ENCODE assay signal across 8 cellular contexts in the genomic region with DNA sequence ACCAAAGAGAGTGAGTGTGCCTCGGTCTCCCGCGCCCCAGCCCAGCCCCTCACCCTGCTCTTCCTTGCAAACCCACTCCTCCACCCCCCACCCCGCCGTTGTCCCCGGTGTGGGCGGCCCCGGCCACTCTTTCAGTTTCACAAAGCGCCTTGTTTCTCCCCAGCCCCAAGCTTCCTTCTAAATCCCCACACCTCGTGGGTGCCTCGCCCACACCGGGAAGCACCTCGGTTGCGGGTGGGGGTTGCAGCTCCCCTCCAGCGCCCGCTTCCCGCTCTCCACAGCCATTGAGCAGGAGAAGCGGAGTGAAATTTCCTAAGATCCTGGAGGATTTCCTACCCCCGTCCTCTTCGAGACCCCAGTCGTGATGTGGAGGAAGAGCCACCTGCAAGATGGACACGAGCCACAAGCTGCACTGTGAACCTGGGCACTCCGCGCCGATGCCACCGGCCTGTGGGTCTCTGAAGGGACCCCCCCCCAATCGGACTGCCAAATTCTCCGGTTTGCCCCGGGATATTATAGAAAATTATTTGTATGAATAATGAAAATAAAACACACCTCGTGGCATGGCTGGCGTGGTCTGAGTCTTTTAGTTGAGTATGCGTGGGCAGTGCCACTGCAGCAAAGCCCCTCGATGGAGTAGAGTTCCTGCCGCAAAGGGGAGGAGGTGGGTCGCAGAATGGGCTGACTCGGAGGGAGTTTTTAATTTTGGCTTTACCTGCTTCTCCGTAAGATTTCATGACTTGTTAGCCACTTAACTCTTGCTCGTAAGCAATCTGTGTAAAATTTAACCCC. TPM values are rescaled to one million over a fixed set of nuclear protein-coding genes. Genes with fewer than 3 reads are reported as not detected.
A peak's percentile ranks its signal among the peaks of the same experiment; 100 is the strongest.
DNase-seq lines count a peak whose midpoint lies in the region; ATAC-seq and TF ChIP-seq lines count a peak whose summit lies in the region.

No MANE protein-coding gene starts in this region.

- intact Hi-C loops in left lung (cut with DNase I) = no loop called here

- DNase-seq in NCI-H82 (lab: John Stamatoyannopoulos, UW) (peak; percentile 53), NCI-H82 treated with DMSO at 0.1 percent for 48 hours (lab: John Stamatoyannopoulos, UW; ENCODE audit: unreplicated experiment) (no peak), left lung (peak; percentile 76 to 90), NCI-H2029 (lab: John Stamatoyannopoulos, UW) (no peak)
- DNase-seq in central memory CD8-positive, alpha-beta T cell (ENCODE audit: low spot score in 2 of 2) = no peak
- DNase-seq in stimulated activated effector memory CD8-positive, alpha-beta T cell treated with anti-CD3 and anti-CD28 coated beads, Interleukin-12 subunit alpha, Interleukin-12 subunit beta, amount 100 ng/mL, for 72 hours (ENCODE audit: low spot score in 2 of 2) = peak in 1 of 2 donors; percentile 81

- no peaks in the 10 kb centered on the region for H3K27me3 Mint-ChIP-seq in T-helper 1 cell treated with Interleukin-12 subunit alpha and Interleukin-12 subunit beta and Interleukin-4 antibody, amounts not matched to agents 30 μg/mL and 1 μg/mL, for 36 hours (ENCODE audit: low read depth)
- no peaks in the 10 kb centered on the region for H3K27me3 Mint-ChIP-seq in central memory CD8-positive, alpha-beta T cell

- peaks cover 0 to 32% of the 10 kb centered on the region in 2 donors for H3K4me1 ChIP-seq in left lung

- H3K36me3 ChIP-seq in left lung = no peaks in the 10 kb centered on the region

- H3K9me3 Mint-ChIP-seq in T-helper 1 cell treated with Interleukin-12 subunit alpha and Interleukin-12 subunit beta and Interleukin-4 antibody, amounts not matched to agents 30 μg/mL and 1 μg/mL, for 36 hours = peaks cover 18% of the 10 kb centered on the region
- H3K9me3 Mint-ChIP-seq in central memory CD8-positive, alpha-beta T cell = peaks cover 13% of the 10 kb centered on the region
- peaks cover 9% of the 10 kb centered on the region for H3K9me3 Mint-ChIP-seq in stimulated activated effector memory CD8-positive, alpha-beta T cell treated with anti-CD3 and anti-CD28 coated beads, Interleukin-12 subunit alpha, Interleukin-12 subunit beta, amount 100 ng/mL, for 72 hours

- H3K27ac ChIP-seq in left lung = peak overlapping the region; percentile 97 to 98

- no peaks in the 10 kb centered on the region for H3K9me3 ChIP-seq in left lung

- peak overlapping the region; percentile 96 for H3K4me3 Mint-ChIP-seq in T-helper 1 cell treated with Interleukin-12 subunit alpha and Interleukin-12 subunit beta and Interleukin-4 antibody, amounts not matched to agents 30 μg/mL and 1 μg/mL, for 36 hours
- H3K4me3 Mint-ChIP-seq in central memory CD8-positive, alpha-beta T cell = peak overlapping the region; percentile 89
- H3K4me3 Mint-ChIP-seq in stimulated activated effector memory CD8-positive, alpha-beta T cell treated with anti-CD3 and anti-CD28 coated beads, Interleukin-12 subunit alpha, Interleukin-12 subunit beta, amount 100 ng/mL, for 72 hours = peak overlapping the region; percentile 94

- peak overlapping the region; percentile 62 to 99 for H3K4me3 ChIP-seq in left lung

- ATAC-seq in HG03039 (IDR thresholded peaks at IDR 0.05; ENCODE audit: unreplicated experiment) (peak; percentile 23), left lung (peak; percentile 28)
- ATAC-seq in central memory CD8-positive, alpha-beta T cell (replicated peaks; ENCODE audit: extremely low read depth, poor library complexity, severe bottlenecking) = peak; percentile 1
- peak; percentile 5 for ATAC-seq in stimulated activated effector memory CD8-positive, alpha-beta T cell treated with anti-CD3 and anti-CD28 coated beads, Interleukin-12 subunit alpha, Interleukin-12 subunit beta, amount 100 ng/mL, for 72 hours

- peak overlapping the region; percentile 91 for H3K27ac Mint-ChIP-seq in T-helper 1 cell treated with Interleukin-12 subunit alpha and Interleukin-12 subunit beta and Interleukin-4 antibody, amounts not matched to agents 30 μg/mL and 1 μg/mL, for 36 hours
- peak overlapping the region; percentile 89 for H3K27ac Mint-ChIP-seq in central memory CD8-positive, alpha-beta T cell (ENCODE audit: low read depth)
- peak overlapping the region; percentile 98 for H3K27ac Mint-ChIP-seq in stimulated activated effector memory CD8-positive, alpha-beta T cell treated with anti-CD3 and anti-CD28 coated beads, Interleukin-12 subunit alpha, Interleukin-12 subunit beta, amount 100 ng/mL, for 72 hours

- peaks cover 47% of the 10 kb centered on the region for H3K36me3 Mint-ChIP-seq in T-helper 1 cell treated with Interleukin-12 subunit alpha and Interleukin-12 subunit beta and Interleukin-4 antibody, amounts not matched to agents 30 μg/mL and 1 μg/mL, for 36 hours (ENCODE audit: low read depth)
- H3K36me3 Mint-ChIP-seq in central memory CD8-positive, alpha-beta T cell (ENCODE audit: insufficient read depth) = peaks cover 43% of the 10 kb centered on the region
- peaks cover 63% of the 10 kb centered on the region for H3K36me3 Mint-ChIP-seq in stimulated activated effector memory CD8-positive, alpha-beta T cell treated with anti-CD3 and anti-CD28 coated beads, Interleukin-12 subunit alpha, Interleukin-12 subunit beta, amount 100 ng/mL, for 72 hours

- TF ChIP-seq CTCF in left lung (IDR thresholded peaks at IDR 0.05) = no peak

- H3K4me1 Mint-ChIP-seq in T-helper 1 cell treated with Interleukin-12 subunit alpha and Interleukin-12 subunit beta and Interleukin-4 antibody, amounts not matched to agents 30 μg/mL and 1 μg/mL, for 36 hours (ENCODE audit: low read depth) = peaks cover 58% of the 10 kb centered on the region
- H3K4me1 Mint-ChIP-seq in central memory CD8-positive, alpha-beta T cell = peaks cover 32% of the 10 kb centered on the region
- H3K4me1 Mint-ChIP-seq in stimulated activated effector memory CD8-positive, alpha-beta T cell treated with anti-CD3 and anti-CD28 coated beads, Interleukin-12 subunit alpha, Interleukin-12 subunit beta, amount 100 ng/mL, for 72 hours = peaks cover 73% of the 10 kb centered on the region

- no peaks in the 10 kb centered on the region for H3K27me3 ChIP-seq in left lung

RNA-seq across cellular contexts. Expression of gene TMSB10, which starts 0.8 kb away (rescaled TPM):
- total RNA-seq in left lung = 1,000 to 10,000 TPM; 1,864 to 1,912 TPM

RNA-seq across cellular contexts. Expression of gene TRABD2A, which starts 25.4 kb away (rescaled TPM):
- total RNA-seq in left lung = 1 to 10 TPM; 3.0 to 6.3 TPM

Comparison
In these comparisons a context has a peak if more than half of its experiments do, and no peak if none do; other contexts are left out.
1. DNase-seq: peak in NCI-H82 (single experiment) and left lung (2 of 2); none in NCI-H82 treated with DMSO at 0.1 percent for 48 hours (single experiment), central memory CD8-positive, alpha-beta T cell (0 of 2) and NCI-H2029 (single experiment).
2. Peak in every context shown above with its lines, with median percentiles within 50 percentile points of each other: ATAC-seq, H3K27ac Mint-ChIP-seq and H3K4me3 Mint-ChIP-seq.